21 cellular contexts compared by ENCODE assay signal in genomic region chr22:19097518-19097917, GRCh38. TPM values are rescaled to one million over a fixed set of nuclear protein-coding genes. Genes with fewer than 3 reads are reported as not detected.
DNase-seq lines count a peak whose midpoint lies in the region; ATAC-seq and TF ChIP-seq lines count a peak whose summit lies in the region.
"Had no signal": no experiment of that assay in that cellular context is flagged by ENCODE, and none has a peak within 500 bp of the region (broad histone marks: within the 10 kb centered on the region; RNA-seq: fewer than 3 reads in every experiment).

No MANE protein-coding gene starts in this region.

- H3K4me3 ChIP-seq in spleen = peak overlapping the region in 1 of 8 donors; percentile 15
- H3K4me3 ChIP-seq in Caco-2 (ENCODE audit: low read depth, low read length) = no peak overlapping the region
- H3K4me3 ChIP-seq: esophagus squamous epithelium, SJSA1 had no signal

- H3K27ac ChIP-seq in spleen = peak overlapping the region in 7 of 8 donors; percentile 6 to 81 (median 49)
- H3K27ac ChIP-seq: 22Rv1, SJSA1 had no signal

- H3K36me3 ChIP-seq in spleen = peaks cover 0 to 35% (median 9%) of the 10 kb centered on the region in 6 donors
- no peaks in the 10 kb centered on the region for H3K36me3 ChIP-seq in Caco-2 (ENCODE audit: control insufficient read depth, insufficient read depth, low read length)

- H3K4me3 Mint-ChIP-seq in effector memory CD8-positive, alpha-beta T cell = no peak overlapping the region
- no peak overlapping the region for H3K4me3 Mint-ChIP-seq in Caco-2 (ENCODE audit: unreplicated experiment)
- H3K4me3 Mint-ChIP-seq: IgD-negative memory B cell had no signal

- no peaks in the 10 kb centered on the region for H3K27me3 ChIP-seq in spleen (replicated peaks in 1 of 7)
- H3K27me3 ChIP-seq in Caco-2 (replicated peaks; ENCODE audit: control insufficient read depth, insufficient read depth, low read length) = no peaks in the 10 kb centered on the region
- H3K27me3 ChIP-seq: esophagus squamous epithelium, SJSA1 had no signal

- POLR2A ChIA-PET in Caco-2 (lab: Charles Lee) = no interaction called here

- no peaks in the 10 kb centered on the region for H3K9me3 Mint-ChIP-seq in effector memory CD8-positive, alpha-beta T cell
- H3K9me3 Mint-ChIP-seq in Caco-2 (ENCODE audit: unreplicated experiment) = no peaks in the 10 kb centered on the region
- H3K9me3 Mint-ChIP-seq: IgD-negative memory B cell had no signal

- no peaks in the 10 kb centered on the region for H3K27me3 Mint-ChIP-seq in effector memory CD8-positive, alpha-beta T cell
- no peaks in the 10 kb centered on the region for H3K27me3 Mint-ChIP-seq in Caco-2 (ENCODE audit: insufficient read depth, unreplicated experiment)
- H3K27me3 Mint-ChIP-seq: IgD-negative memory B cell had no signal

- ATAC-seq in effector memory CD8-positive, alpha-beta T cell (replicated peaks) = no peak

- CTCF ChIA-PET in Caco-2 (lab: Charles Lee) = no interaction called here

- intact Hi-C loops in spleen (cut with DNase I; ENCODE audit: low total_unique reads) (no loop called here), Caco-2 (cut with micrococcal nuclease; ENCODE audit: unreplicated experiment) (no loop called here)

- no peak for TF ChIP-seq POLR2A in spleen (IDR thresholded peaks at IDR 0.05)

- H3K4me1 ChIP-seq in spleen (peaks cover 0 to 56% (median 16%) of the 10 kb centered on the region in 6 donors), Caco-2 (no peaks in the 10 kb centered on the region)
- H3K4me1 ChIP-seq: SJSA1 had no signal

- WGBS in spleen, 5 donors = 59 to 70% (median 69%) methylated on average over 3 of the region's 3 CpGs

- H3K4me1 Mint-ChIP-seq in effector memory CD8-positive, alpha-beta T cell (ENCODE audit: low read depth in 2 of 2) = peaks cover 18 to 25% of the 10 kb centered on the region in 2 donors
- H3K4me1 Mint-ChIP-seq in Caco-2 (ENCODE audit: low read depth, unreplicated experiment) = no peaks in the 10 kb centered on the region

- no TSS peak for BruUV-seq in Caco-2 (replicated peaks; lab: Mats Ljungman, UMichigan)

- H3K36me3 Mint-ChIP-seq in effector memory CD8-positive, alpha-beta T cell (ENCODE audit: insufficient read depth) = peaks cover 18% of the 10 kb centered on the region
- peaks cover 34% of the 10 kb centered on the region for H3K36me3 Mint-ChIP-seq in Caco-2 (ENCODE audit: insufficient read depth, unreplicated experiment)

- DNase-seq in DMS53 (lab: John Stamatoyannopoulos, UW) (peak; percentile 14), DMS53 treated with DMSO at 0.1 percent for 48 hours (lab: John Stamatoyannopoulos, UW; ENCODE audit: unreplicated experiment) (no peak), NCI-H69 (lab: John Stamatoyannopoulos, UW) (peak; percentile 14), spleen (no peak), Caco-2 (no peak), NCI-H2029 (lab: John Stamatoyannopoulos, UW) (no peak), OCI-M2 (lab: John Stamatoyannopoulos, UW; ENCODE audit: unreplicated experiment) (no peak)
- no peak for DNase-seq in effector memory CD8-positive, alpha-beta T cell
- DNase-seq: activated CD4-positive, CD25-positive, alpha-beta regulatory T cell treated with anti-CD3 and anti-CD28 coated beads, Interleukin-2, amount 50 U/mL, for 72 hours; activated naive CD4-positive, alpha-beta T cell; esophagus squamous epithelium; MV-4-11; NCI-H2107; stimulated activated CD4-positive, alpha-beta T cell treated with anti-CD3 and anti-CD28 coated beads, Interleukin-4, amount 100 ng/mL, for 1 hour; T-helper 9 cell had no signal

- H3K9me3 ChIP-seq in spleen (no peaks in the 10 kb centered on the region), Caco-2 (no peaks in the 10 kb centered on the region)
- H3K9me3 ChIP-seq: esophagus squamous epithelium, SJSA1 had no signal

- peak overlapping the region; percentile 26 to 42 for H3K27ac Mint-ChIP-seq in effector memory CD8-positive, alpha-beta T cell
- no peak overlapping the region for H3K27ac Mint-ChIP-seq in Caco-2 (ENCODE audit: unreplicated experiment)

- no peak for TF ChIP-seq CTCF in spleen (IDR thresholded peaks at IDR 0.05 in 8 of 11, conservative IDR thresholded peaks at IDR 0.05 in 3 of 11)
- no peak for TF ChIP-seq CTCF in Caco-2 (IDR thresholded peaks at IDR 0.05; ENCODE audit: insufficient read depth in 1 of 2, low read depth in 1 of 2, low read length in 1 of 2, severe bottlenecking in 1 of 2, unreplicated experiment in 1 of 2)

RNA-seq across cellular contexts. Expression of gene DGCR2, which starts 24.7 kb away (rescaled TPM):
- 10 to 100 TPM; 40.4 to 60.7 (median 51.3) TPM for total RNA-seq in spleen
- polyA plus RNA-seq in spleen = 10 to 100 TPM in 2 of 3 donors, 1 to 10 TPM in 1; 9.5 to 26.0 (median 11.8) TPM
- total RNA-seq in Caco-2 (2022) = 65.6 and 67.9 TPM in 2 replicates

RNA-seq across cellular contexts. Expression of gene TSSK2, which starts 33.6 kb away (rescaled TPM):
- total RNA-seq in spleen (not detected), Caco-2 (2022) (not detected in 2 replicates)
- polyA plus RNA-seq in spleen = under 1 TPM in 2 of 3 donors, not detected in 1; 0.03 to 0.06 TPM
- total RNA-seq: Daoy, mesenteric fat pad, SJSA1 had no signal
- polyA plus RNA-seq: IgD-negative memory B cell had no signal

RNA-seq across cellular contexts. Expression of gene ESS2, which starts 46.9 kb away (rescaled TPM):
- total RNA-seq in spleen (10 to 100 TPM; 13.4 to 21.3 (median 16.4) TPM), Caco-2 (2022) (16.6 and 16.9 TPM in 2 replicates)
- polyA plus RNA-seq in spleen = 10 to 100 TPM; 13.2 to 17.3 (median 16.9) TPM

RNA-seq across cellular contexts. Expression of gene GSC2, which starts 52.6 kb away (rescaled TPM):
- not detected for total RNA-seq in spleen
- not detected for polyA plus RNA-seq in spleen
- not detected in 2 replicates for total RNA-seq in Caco-2 (2022)
- total RNA-seq: Daoy, esophagus squamous epithelium, mesenteric fat pad, SJSA1 had no signal
- polyA plus RNA-seq: IgD-negative memory B cell, thymus had no signal

Comparison
In these comparisons a context has a peak if more than half of its experiments do, and no peak if none do; other contexts are left out.
1. DNase-seq: peak in DMS53 (single experiment) and NCI-H69 (single experiment); none in DMS53 treated with DMSO at 0.1 percent for 48 hours (single experiment), effector memory CD8-positive, alpha-beta T cell (0 of 3), spleen (single experiment), Caco-2 (0 of 2), NCI-H2029 (single experiment) and OCI-M2 (single experiment).